1 cellular context compared by ENCODE assay signal in the genomic region with DNA sequence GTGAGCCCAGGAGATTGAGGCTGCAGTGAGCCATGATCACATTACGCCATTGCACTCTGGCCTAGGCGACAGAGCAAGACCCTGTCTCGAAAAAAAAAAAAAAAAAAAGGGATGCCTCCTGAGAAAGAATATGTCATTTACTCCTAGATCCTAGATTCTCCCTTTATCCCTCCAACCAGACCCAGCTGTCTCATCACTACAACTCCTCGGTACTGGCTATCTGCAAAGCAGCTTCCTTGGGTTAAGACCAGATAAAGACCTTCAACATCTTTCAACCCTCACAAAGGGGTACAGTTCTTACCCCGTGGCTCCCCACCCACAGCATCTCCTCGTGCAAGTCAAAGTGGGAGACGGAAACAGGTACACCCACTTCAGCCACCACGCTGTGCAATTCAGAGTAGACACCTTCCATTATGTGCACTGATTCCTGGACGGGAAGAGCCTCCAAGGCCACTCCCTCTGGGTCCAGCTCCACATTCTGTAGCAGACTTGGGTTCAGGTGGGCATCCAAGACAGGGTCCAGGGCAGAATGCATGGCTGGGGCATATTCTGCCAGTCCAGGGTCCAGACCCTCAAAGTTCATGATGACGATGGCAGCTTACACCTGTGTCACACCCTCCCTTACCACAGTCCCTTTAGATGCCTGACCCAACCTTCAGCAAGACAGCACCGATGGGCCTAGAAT.
TF ChIP-seq lines count a peak whose summit lies in the region.

No MANE protein-coding gene starts in this region.

TF ChIP-seq in IMR-90, 13 proteins besides CTCF, POLR2A, EP300 and RAD21:
- TF ChIP-seq RCOR1 (IDR thresholded peaks at IDR 0.05; ENCODE audit: insufficient replicate concordance, low read length) (no peak), MXI1 (IDR thresholded peaks at IDR 0.05; ENCODE audit: borderline replicate concordance, low read depth, low read length) (no peak)
TF ChIP-seq in IMR-90: peak in this region for 0.
